32 cellular contexts compared by ENCODE assay signal in the genomic region with DNA sequence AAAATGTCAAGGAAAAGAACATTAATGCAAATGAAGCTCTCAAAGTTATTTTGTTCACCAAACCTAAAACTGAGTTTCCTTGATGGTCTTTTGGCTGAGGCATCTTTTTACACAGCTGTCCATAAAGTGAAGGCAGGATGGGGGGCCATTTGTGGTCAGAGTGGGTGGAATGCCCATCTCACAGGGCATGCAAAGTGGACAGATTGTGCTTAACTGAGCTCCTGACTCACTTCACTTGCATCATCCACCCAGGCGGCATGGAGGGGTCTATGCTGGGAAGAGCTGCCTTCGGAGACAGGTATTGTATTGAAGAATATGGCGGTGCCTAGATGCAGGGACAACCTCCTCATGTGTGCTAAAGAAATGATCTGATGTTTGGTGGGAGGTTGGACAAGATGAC.
"Had no signal": no experiment of that assay in that cellular context is flagged by ENCODE, and none has a peak within 500 bp of the region (broad histone marks: within the 10 kb centered on the region; RNA-seq: fewer than 3 reads in every experiment).

No MANE protein-coding gene starts in this region.

- H3K4me1 Mint-ChIP-seq: activated naive CD8-positive, alpha-beta T cell treated with anti-CD3 and anti-CD28 coated beads for 36 hours; activated T-helper 17 cell treated with anti-CD3 and anti-CD28 coated beads, Interleukin-2, amount 50 U/mL, for 72 hours had no signal

- H3K36me3 ChIP-seq: ascending aorta, WERI-Rb-1 had no signal

- H3K36me3 Mint-ChIP-seq: activated CD4-positive, alpha-beta memory T cell treated with anti-CD3 and anti-CD28 coated beads for 36 hours; activated naive CD8-positive, alpha-beta T cell treated with anti-CD3 and anti-CD28 coated beads for 36 hours; brain had no signal

- H3K4me1 ChIP-seq: ascending aorta had no signal

- H3K27me3 Mint-ChIP-seq: activated CD4-positive, alpha-beta memory T cell treated with anti-CD3 and anti-CD28 coated beads for 36 hours; activated CD4-positive, alpha-beta T cell treated with anti-CD3 and anti-CD28 coated beads, Interleukin-2, amount 10 ng/mL, durations not matched to agents 24 days and 14 days; activated CD8-positive, alpha-beta T cell treated with anti-CD3 and anti-CD28 coated beads for 36 hours had no signal

- H3K4me3 ChIP-seq: ascending aorta had no signal

- H3K9me3 ChIP-seq: ascending aorta had no signal

- ATAC-seq: activated CD8-positive, alpha-beta T cell treated with anti-CD3 and anti-CD28 coated beads for 36 hours; activated naive CD4-positive, alpha-beta T cell treated with anti-CD3 and anti-CD28 coated beads, Interleukin-2, amount 50 U/mL, for 72 hours; activated T-cell treated with anti-CD3 and anti-CD28 coated beads, Interleukin-2, amount 50 U/mL, for 4 hours; activated T-cell treated with anti-CD3 and anti-CD28 coated beads, Interleukin-2, amount 50 U/mL, for 72 hours; activated T-helper 17 cell treated with anti-CD3 and anti-CD28 coated beads, Interleukin-2, amount 50 U/mL, for 72 hours had no signal

- DNase-seq: activated B cell treated with CpG ODN at 0.5 μM for 24 hours; activated CD4-positive, alpha-beta memory T cell treated with anti-CD3 and anti-CD28 coated beads for 36 hours; activated CD4-positive, alpha-beta T cell treated with anti-CD3 and anti-CD28 coated beads for 4 hours; activated CD4-positive, alpha-beta T cell treated with anti-CD3 and anti-CD28 coated beads, Interleukin-2, amount 10 ng/mL, durations not matched to agents 24 days and 14 days; activated CD4-positive, alpha-beta T cell treated with anti-CD3 and anti-CD28 coated beads, Interleukin-2, amount 50 U/mL, for 1 hour; activated CD4-positive, alpha-beta T cell treated with anti-CD3 and anti-CD28 coated beads, Interleukin-2, amount 50 U/mL, for 4 hours; activated CD4-positive, CD25-positive, alpha-beta regulatory T cell treated with anti-CD3 and anti-CD28 coated beads, Interleukin-2, amount 50 U/mL, for 72 hours; activated CD8-positive, alpha-beta memory T cell treated with anti-CD3 and anti-CD28 coated beads, Interleukin-2, amount 50 U/mL, for 4 hours; activated CD8-positive, alpha-beta T cell treated with anti-CD3 and anti-CD28 coated beads for 36 hours; activated effector memory CD4-positive, alpha-beta T cell treated with anti-CD3 and anti-CD28 coated beads, Interleukin-2, amount 50 U/mL, for 16 hours; activated gamma-delta T cell treated with Interleukin-2 at 50 U/mL for 16 hours; activated naive CD4-positive, alpha-beta T cell; activated naive CD4-positive, alpha-beta T cell treated with anti-CD3 and anti-CD28 coated beads for 36 hours; activated naive CD4-positive, alpha-beta T cell treated with anti-CD3 and anti-CD28 coated beads, Interleukin-2, amount 50 U/mL, for 16 hours; activated naive CD8-positive, alpha-beta T cell treated with anti-CD3 and anti-CD28 coated beads for 36 hours; activated T-cell treated with anti-CD3 and anti-CD28 coated beads for 4 hours; activated T-cell treated with anti-CD3 and anti-CD28 coated beads, Interleukin-2, amount 50 U/mL, for 1 hour; activated T-cell treated with anti-CD3 and anti-CD28 coated beads, Interleukin-2, amount 50 U/mL, for 4 hours; activated T-cell treated with anti-CD3 and anti-CD28 coated beads, Interleukin-2, amount 50 U/mL, for 72 hours; amygdala; central memory CD4-positive, alpha-beta T cell; T-helper 1 cell; T-helper 2 cell; T-helper 9 cell; WERI-Rb-1 had no signal

- H3K27ac Mint-ChIP-seq: activated B cell treated with CpG ODN at 0.5 μM for 24 hours; activated CD4-positive, alpha-beta memory T cell treated with anti-CD3 and anti-CD28 coated beads for 36 hours; activated CD4-positive, alpha-beta T cell treated with anti-CD3 and anti-CD28 coated beads, Interleukin-2, amount 10 ng/mL, durations not matched to agents 24 days and 14 days; activated CD8-positive, alpha-beta T cell treated with anti-CD3 and anti-CD28 coated beads for 36 hours; activated naive CD4-positive, alpha-beta T cell treated with anti-CD3 and anti-CD28 coated beads for 36 hours; activated naive CD4-positive, alpha-beta T cell treated with anti-CD3 and anti-CD28 coated beads, Interleukin-2, amount 50 U/mL, for 72 hours; activated naive CD8-positive, alpha-beta T cell treated with anti-CD3 and anti-CD28 coated beads for 36 hours; activated T-cell treated with anti-CD3 and anti-CD28 coated beads, Interleukin-2, amount 50 U/mL, for 72 hours; activated T-helper 1 cell treated with anti-CD3 and anti-CD28 coated beads, Interleukin-12 subunit alpha, Interleukin-12 subunit beta, Interleukin-2, Interleukin-4 antibody, amounts not matched to agents 30 ng/mL and 10 ng/mL and 1 ng/mL, durations not matched to agents 14 hours and 24 hours and 36 hours; activated T-helper 17 cell treated with anti-CD3 and anti-CD28 coated beads, Interleukin-2, amount 50 U/mL, for 72 hours; brain; T-helper 1 cell treated with Interleukin-12 subunit alpha and Interleukin-12 subunit beta and Interleukin-4 antibody, amounts not matched to agents 30 μg/mL and 1 μg/mL, for 36 hours; T-helper 2 cell treated with Interferon-gamma antibody and Interleukin-4, amounts not matched to agents 5 μg/mL and 100 μg/mL, for 36 hours had no signal

- H3K27me3 ChIP-seq: ascending aorta had no signal

- H3K27ac ChIP-seq: ascending aorta, WERI-Rb-1 had no signal

- H3K4me3 Mint-ChIP-seq: activated B cell treated with CpG ODN at 0.5 μM for 24 hours; activated CD4-positive, alpha-beta memory T cell treated with anti-CD3 and anti-CD28 coated beads for 36 hours; activated CD4-positive, alpha-beta T cell treated with anti-CD3 and anti-CD28 coated beads, Interleukin-2, amount 10 ng/mL, durations not matched to agents 24 days and 14 days; activated CD8-positive, alpha-beta T cell treated with anti-CD3 and anti-CD28 coated beads for 36 hours; activated naive CD4-positive, alpha-beta T cell treated with anti-CD3 and anti-CD28 coated beads for 36 hours; activated naive CD8-positive, alpha-beta T cell treated with anti-CD3 and anti-CD28 coated beads for 36 hours; activated T-cell treated with anti-CD3 and anti-CD28 coated beads, Interleukin-2, amount 50 U/mL, for 4 hours; activated T-cell treated with anti-CD3 and anti-CD28 coated beads, Interleukin-2, amount 50 U/mL, for 72 hours; activated T-helper 1 cell treated with anti-CD3 and anti-CD28 coated beads, Interleukin-12 subunit alpha, Interleukin-12 subunit beta, Interleukin-2, Interleukin-4 antibody, amounts not matched to agents 30 ng/mL and 10 ng/mL and 1 ng/mL, durations not matched to agents 14 hours and 24 hours and 36 hours; activated T-helper 17 cell treated with anti-CD3 and anti-CD28 coated beads, Interleukin-2, amount 50 U/mL, for 72 hours; brain; T-helper 1 cell treated with Interleukin-12 subunit alpha and Interleukin-12 subunit beta and Interleukin-4 antibody, amounts not matched to agents 30 μg/mL and 1 μg/mL, for 36 hours; T-helper 2 cell treated with Interferon-gamma antibody and Interleukin-4, amounts not matched to agents 5 μg/mL and 100 μg/mL, for 36 hours had no signal
